In genomic region chr11:66568124-66568916, GRCh38 we compare ENCODE assay signal across 1 cellular context.
TF ChIP-seq lines count a peak whose summit lies in the region.

CTSF (minus strand) TSS chr11:66568606; CDS start chr11:66568486, 120 bp downstream.

TF ChIP-seq in K562, 482 proteins besides CTCF, POLR2A, EP300 and RAD21 (continued from another document and continues in another):
- TF ChIP-seq ZNF57 (CRISPR knock-in tag; IDR thresholded peaks at IDR 0.05): no peak
- no peak for TF ChIP-seq ARNT (IDR thresholded peaks at IDR 0.05)
- peak; percentile 84 for TF ChIP-seq MYC (IDR thresholded peaks at IDR 0.05; ENCODE audit: low read depth, low read length)
- TF ChIP-seq MYC (CRISPR knock-in tag; IDR thresholded peaks at IDR 0.05; ENCODE audit: borderline replicate concordance, low read depth): no peak
- no peak for TF ChIP-seq MEIS2 (IDR thresholded peaks at IDR 0.05; ENCODE audit: partially characterized antibody)
- peak; percentile 82 for TF ChIP-seq ZFX (CRISPR knock-in tag; IDR thresholded peaks at IDR 0.05)
- 0 out of 2 replicates have a peak, but pooled peaks have one; percentile 37 for TF ChIP-seq NR2C2 (CRISPR knock-in tag; IDR thresholded peaks at IDR 0.05)
- peak; percentile 71 for TF ChIP-seq NR2C2 (tag; IDR thresholded peaks at IDR 0.05)
- TF ChIP-seq CREBBP (IDR thresholded peaks at IDR 0.05; ENCODE audit: low read depth, low read length): no peak
- peak; percentile 64; the same call in 1 of the 2 replicates for TF ChIP-seq CREB3 (tag; conservative IDR thresholded peaks at IDR 0.05; ENCODE audit: low read depth)
- TF ChIP-seq, protein P1, sequence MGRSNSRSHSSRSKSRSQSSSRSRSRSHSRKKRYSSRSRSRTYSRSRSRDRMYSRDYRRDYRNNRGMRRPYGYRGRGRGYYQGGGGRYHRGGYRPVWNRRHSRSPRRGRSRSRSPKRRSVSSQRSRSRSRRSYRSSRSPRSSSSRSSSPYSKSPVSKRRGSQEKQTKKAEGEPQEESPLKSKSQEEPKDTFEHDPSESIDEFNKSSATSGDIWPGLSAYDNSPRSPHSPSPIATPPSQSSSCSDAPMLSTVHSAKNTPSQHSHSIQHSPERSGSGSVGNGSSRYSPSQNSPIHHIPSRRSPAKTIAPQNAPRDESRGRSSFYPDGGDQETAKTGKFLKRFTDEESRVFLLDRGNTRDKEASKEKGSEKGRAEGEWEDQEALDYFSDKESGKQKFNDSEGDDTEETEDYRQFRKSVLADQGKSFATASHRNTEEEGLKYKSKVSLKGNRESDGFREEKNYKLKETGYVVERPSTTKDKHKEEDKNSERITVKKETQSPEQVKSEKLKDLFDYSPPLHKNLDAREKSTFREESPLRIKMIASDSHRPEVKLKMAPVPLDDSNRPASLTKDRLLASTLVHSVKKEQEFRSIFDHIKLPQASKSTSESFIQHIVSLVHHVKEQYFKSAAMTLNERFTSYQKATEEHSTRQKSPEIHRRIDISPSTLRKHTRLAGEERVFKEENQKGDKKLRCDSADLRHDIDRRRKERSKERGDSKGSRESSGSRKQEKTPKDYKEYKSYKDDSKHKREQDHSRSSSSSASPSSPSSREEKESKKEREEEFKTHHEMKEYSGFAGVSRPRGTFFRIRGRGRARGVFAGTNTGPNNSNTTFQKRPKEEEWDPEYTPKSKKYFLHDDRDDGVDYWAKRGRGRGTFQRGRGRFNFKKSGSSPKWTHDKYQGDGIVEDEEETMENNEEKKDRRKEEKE (IDR thresholded peaks at IDR 0.05; ENCODE audit: borderline replicate concordance in 1 of 2, control insufficient read depth in 1 of 2, low read depth in 2 of 2, low read length in 1 of 2): no peak
- TF ChIP-seq MECOM (CRISPR knock-in tag; IDR thresholded peaks at IDR 0.05): no peak
- no peak for TF ChIP-seq TSC22D4 (tag; IDR thresholded peaks at IDR 0.05)
- no peak for TF ChIP-seq CREB1 (IDR thresholded peaks at IDR 0.05)
- peak; percentile 65 for TF ChIP-seq CREB1 (CRISPR knock-in tag; IDR thresholded peaks at IDR 0.05)
- TF ChIP-seq DEAF1 (CRISPR knock-in tag; IDR thresholded peaks at IDR 0.05): no peak
- TF ChIP-seq HDAC1 (IDR thresholded peaks at IDR 0.05): peak in 1 of 2 experiments; percentile 85; a peak in 2 of 4 replicates
- no peak for TF ChIP-seq YY1 (IDR thresholded peaks at IDR 0.05; ENCODE audit: borderline replicate concordance in 1 of 3, control insufficient read depth in 1 of 3, extremely low read depth in 1 of 3, insufficient read depth in 3 of 3, insufficient read length in 1 of 3, insufficient replicate concordance in 2 of 3, low read depth in 1 of 3, low read length in 2 of 3)
- TF ChIP-seq SPI1 (IDR thresholded peaks at IDR 0.05; ENCODE audit: borderline replicate concordance, low read depth, low read length): no peak
- TF ChIP-seq ZNF766 (CRISPR knock-in tag; conservative IDR thresholded peaks at IDR 0.05): 0 out of 2 replicates have a peak, but pooled peaks have one; percentile 12
- TF ChIP-seq, protein P2, sequence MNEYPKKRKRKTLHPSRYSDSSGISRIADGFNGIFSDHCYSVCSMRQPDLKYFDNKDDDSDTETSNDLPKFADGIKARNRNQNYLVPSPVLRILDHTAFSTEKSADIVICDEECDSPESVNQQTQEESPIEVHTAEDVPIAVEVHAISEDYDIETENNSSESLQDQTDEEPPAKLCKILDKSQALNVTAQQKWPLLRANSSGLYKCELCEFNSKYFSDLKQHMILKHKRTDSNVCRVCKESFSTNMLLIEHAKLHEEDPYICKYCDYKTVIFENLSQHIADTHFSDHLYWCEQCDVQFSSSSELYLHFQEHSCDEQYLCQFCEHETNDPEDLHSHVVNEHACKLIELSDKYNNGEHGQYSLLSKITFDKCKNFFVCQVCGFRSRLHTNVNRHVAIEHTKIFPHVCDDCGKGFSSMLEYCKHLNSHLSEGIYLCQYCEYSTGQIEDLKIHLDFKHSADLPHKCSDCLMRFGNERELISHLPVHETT (CRISPR knock-in tag; conservative IDR thresholded peaks at IDR 0.05 in 1 of 2, IDR thresholded peaks at IDR 0.05 in 1 of 2): peak in 1 of 2 experiments; percentile 70; a peak in 2 of 4 replicates
- TF ChIP-seq TAF9B (IDR thresholded peaks at IDR 0.05; ENCODE audit: partially characterized antibody): no peak
- TF ChIP-seq U2AF1 (optimal IDR thresholded peaks at IDR 0.05; ENCODE audit: low read depth, low read length): no peak
- no peak for TF ChIP-seq ZNF165 (CRISPR knock-in tag; IDR thresholded peaks at IDR 0.05; ENCODE audit: borderline replicate concordance)
- TF ChIP-seq ZHX1 (conservative IDR thresholded peaks at IDR 0.05; ENCODE audit: low read length): no peak
- TF ChIP-seq KDM4B (IDR thresholded peaks at IDR 0.05; ENCODE audit: borderline replicate concordance in 2 of 2, low read depth in 1 of 2): no peak
- TF ChIP-seq BHLHE40 (IDR thresholded peaks at IDR 0.05; ENCODE audit: low read length): peak; percentile 95
- no peak for TF ChIP-seq ZNF507 (tag; conservative IDR thresholded peaks at IDR 0.05)
- TF ChIP-seq RFX5 (IDR thresholded peaks at IDR 0.05; ENCODE audit: low read depth, low read length): no peak
- TF ChIP-seq ZNF239 (CRISPR knock-in tag; IDR thresholded peaks at IDR 0.05): no peak
- peak; percentile 28; the same call in 1 of the 2 replicates for TF ChIP-seq ARID1B (IDR thresholded peaks at IDR 0.05)
- TF ChIP-seq TRIM25 (IDR thresholded peaks at IDR 0.05; ENCODE audit: borderline replicate concordance): no peak
- no peak for TF ChIP-seq ZNF436 (CRISPR knock-in tag; IDR thresholded peaks at IDR 0.05)
- TF ChIP-seq, protein P3, sequence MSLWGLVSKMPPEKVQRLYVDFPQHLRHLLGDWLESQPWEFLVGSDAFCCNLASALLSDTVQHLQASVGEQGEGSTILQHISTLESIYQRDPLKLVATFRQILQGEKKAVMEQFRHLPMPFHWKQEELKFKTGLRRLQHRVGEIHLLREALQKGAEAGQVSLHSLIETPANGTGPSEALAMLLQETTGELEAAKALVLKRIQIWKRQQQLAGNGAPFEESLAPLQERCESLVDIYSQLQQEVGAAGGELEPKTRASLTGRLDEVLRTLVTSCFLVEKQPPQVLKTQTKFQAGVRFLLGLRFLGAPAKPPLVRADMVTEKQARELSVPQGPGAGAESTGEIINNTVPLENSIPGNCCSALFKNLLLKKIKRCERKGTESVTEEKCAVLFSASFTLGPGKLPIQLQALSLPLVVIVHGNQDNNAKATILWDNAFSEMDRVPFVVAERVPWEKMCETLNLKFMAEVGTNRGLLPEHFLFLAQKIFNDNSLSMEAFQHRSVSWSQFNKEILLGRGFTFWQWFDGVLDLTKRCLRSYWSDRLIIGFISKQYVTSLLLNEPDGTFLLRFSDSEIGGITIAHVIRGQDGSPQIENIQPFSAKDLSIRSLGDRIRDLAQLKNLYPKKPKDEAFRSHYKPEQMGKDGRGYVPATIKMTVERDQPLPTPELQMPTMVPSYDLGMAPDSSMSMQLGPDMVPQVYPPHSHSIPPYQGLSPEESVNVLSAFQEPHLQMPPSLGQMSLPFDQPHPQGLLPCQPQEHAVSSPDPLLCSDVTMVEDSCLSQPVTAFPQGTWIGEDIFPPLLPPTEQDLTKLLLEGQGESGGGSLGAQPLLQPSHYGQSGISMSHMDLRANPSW (CRISPR knock-in tag; IDR thresholded peaks at IDR 0.05): no peak
- TF ChIP-seq BMI1 (IDR thresholded peaks at IDR 0.05; ENCODE audit: low read length): no peak
- no peak for TF ChIP-seq EWSR1 (IDR thresholded peaks at IDR 0.05; ENCODE audit: borderline replicate concordance, low read depth, partially characterized antibody)
- no peak for TF ChIP-seq EZH2 (IDR thresholded peaks at IDR 0.05; ENCODE audit: borderline replicate concordance, low read depth, low read length)
- TF ChIP-seq NFE2 (IDR thresholded peaks at IDR 0.05; ENCODE audit: low read depth): no peak
- TF ChIP-seq, protein P4, sequence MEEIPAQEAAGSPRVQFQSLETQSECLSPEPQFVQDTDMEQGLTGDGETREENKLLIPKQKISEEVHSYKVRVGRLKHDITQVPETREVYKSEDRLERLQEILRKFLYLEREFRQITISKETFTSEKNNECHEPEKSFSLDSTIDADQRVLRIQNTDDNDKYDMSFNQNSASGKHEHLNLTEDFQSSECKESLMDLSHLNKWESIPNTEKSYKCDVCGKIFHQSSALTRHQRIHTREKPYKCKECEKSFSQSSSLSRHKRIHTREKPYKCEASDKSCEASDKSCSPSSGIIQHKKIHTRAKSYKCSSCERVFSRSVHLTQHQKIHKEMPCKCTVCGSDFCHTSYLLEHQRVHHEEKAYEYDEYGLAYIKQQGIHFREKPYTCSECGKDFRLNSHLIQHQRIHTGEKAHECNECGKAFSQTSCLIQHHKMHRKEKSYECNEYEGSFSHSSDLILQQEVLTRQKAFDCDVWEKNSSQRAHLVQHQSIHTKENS (CRISPR knock-in tag; IDR thresholded peaks at IDR 0.05): no peak
- no peak for TF ChIP-seq ZNF282 (CRISPR knock-in tag; IDR thresholded peaks at IDR 0.05)
- no peak for TF ChIP-seq SMAD3 (CRISPR knock-in tag; conservative IDR thresholded peaks at IDR 0.05)
- TF ChIP-seq ZBTB8A (IDR thresholded peaks at IDR 0.05; ENCODE audit: partially characterized antibody): no peak
- TF ChIP-seq CBX8 (IDR thresholded peaks at IDR 0.05; ENCODE audit: borderline replicate concordance, extremely low read depth, low read depth, low read length, poor library complexity, severe bottlenecking): no peak
- TF ChIP-seq RAD51 (IDR thresholded peaks at IDR 0.05; ENCODE audit: borderline replicate concordance, low read depth): peak; percentile 81
- TF ChIP-seq MIER1 (IDR thresholded peaks at IDR 0.05; ENCODE audit: low read depth): no peak
- no peak for TF ChIP-seq EHMT2 (IDR thresholded peaks at IDR 0.05)
- TF ChIP-seq PPARD (CRISPR knock-in tag; IDR thresholded peaks at IDR 0.05): no peak
- no peak for TF ChIP-seq GTF2F1 (IDR thresholded peaks at IDR 0.05; ENCODE audit: low read depth, low read length)
- TF ChIP-seq NBN (IDR thresholded peaks at IDR 0.05; ENCODE audit: low read depth): no peak
- peak; percentile 81 for TF ChIP-seq HES1 (IDR thresholded peaks at IDR 0.05; ENCODE audit: low read depth)
- no peak for TF ChIP-seq HNRNPK (IDR thresholded peaks at IDR 0.05; ENCODE audit: low read depth, low read length, poor library complexity, severe bottlenecking)
- no peak for TF ChIP-seq ZKSCAN1 (IDR thresholded peaks at IDR 0.05; ENCODE audit: low read depth, low read length)
- no peak for TF ChIP-seq ZNF77 (CRISPR knock-in tag; IDR thresholded peaks at IDR 0.05)
